ENCODE assay signal across 9 cellular contexts in the genomic region with DNA sequence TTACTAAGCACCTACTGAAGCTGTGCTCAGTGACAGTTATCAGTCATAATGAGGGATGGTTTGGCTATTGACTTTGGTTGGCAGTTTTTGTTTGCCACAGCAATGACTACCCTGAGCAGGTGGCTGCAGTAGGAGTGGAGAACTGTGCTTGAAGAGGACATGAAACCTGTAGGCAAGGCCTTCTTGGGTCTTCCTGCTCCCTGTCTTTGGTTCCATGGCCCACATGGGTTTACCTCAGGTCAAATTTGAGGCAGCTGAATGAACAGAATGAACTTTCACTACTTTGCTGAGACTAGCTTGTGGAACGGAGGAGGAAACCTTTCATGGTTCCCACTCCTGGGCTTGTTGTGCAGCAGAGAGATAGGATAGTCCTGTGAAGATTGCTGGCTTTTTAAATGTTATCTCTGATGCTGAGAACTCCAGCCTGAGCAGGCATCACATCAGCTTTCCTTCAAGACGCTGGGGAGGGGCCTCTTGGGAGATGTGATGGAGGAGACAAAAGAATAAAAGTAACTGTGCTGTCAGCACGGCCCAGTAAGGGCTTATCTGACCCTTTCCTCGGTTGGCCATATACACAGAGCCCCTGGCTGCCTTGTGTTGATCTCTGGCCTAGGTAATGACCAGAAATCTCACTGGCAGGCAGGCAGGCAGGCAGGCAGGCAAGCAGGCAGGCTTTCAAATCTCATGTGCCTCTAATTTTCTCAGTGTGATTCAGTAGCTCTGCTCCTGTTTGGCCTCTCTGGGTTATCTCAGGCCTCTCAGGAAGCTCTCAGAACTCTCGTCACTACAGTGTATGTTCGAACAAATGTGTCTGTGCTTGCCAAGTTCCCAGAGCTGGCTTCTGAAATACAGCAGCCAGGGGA. TPM values are rescaled to one million over a fixed set of nuclear protein-coding genes. Genes with fewer than 3 reads are reported as not detected.
DNase-seq lines count a peak whose midpoint lies in the region; ATAC-seq and TF ChIP-seq lines count a peak whose summit lies in the region.
"Had no signal": no experiment of that assay in that cellular context is flagged by ENCODE, and none has a peak within 500 bp of the region (broad histone marks: within the 10 kb centered on the region; RNA-seq: fewer than 3 reads in every experiment).

No MANE protein-coding gene starts in this region.

- H3K36me3 Mint-ChIP-seq in activated T-cell treated with anti-CD3 and anti-CD28 coated beads, Interleukin-2, amount 50 U/mL, for 72 hours (ENCODE audit: insufficient read depth in 2 of 2): peaks cover 1 to 2% of the 10 kb centered on the region in 2 donors

- no peak for TF ChIP-seq CTCF in liver (IDR thresholded peaks at IDR 0.05; ENCODE audit: low read depth, low read length, missing input control)

- DNase-seq in activated T-cell treated with anti-CD3 and anti-CD28 coated beads, Interleukin-2, amount 50 U/mL, for 72 hours: peak; percentile 48 to 54
- DNase-seq in DMS114 treated with DMSO at 0.1 percent for 48 hours (lab: John Stamatoyannopoulos, UW; ENCODE audit: unreplicated experiment) (no peak), NCI-H2029 (lab: John Stamatoyannopoulos, UW) (no peak), medulla oblongata (ENCODE audit: extremely low spot score) (no peak), NCI-H226 (no peak)

- H3K4me3 ChIP-seq in liver (ENCODE audit: low read depth in 1 of 3, low read length in 3 of 3): no peak overlapping the region
- H3K4me3 ChIP-seq: thoracic aorta had no signal

- whole genome bisulfite sequencing in liver: 30% methylated on average over 6 of the region's 6 CpGs

- H3K9me3 Mint-ChIP-seq in activated T-cell treated with anti-CD3 and anti-CD28 coated beads, Interleukin-2, amount 50 U/mL, for 72 hours: no peaks in the 10 kb centered on the region

- H3K4me1 Mint-ChIP-seq in activated T-cell treated with anti-CD3 and anti-CD28 coated beads, Interleukin-2, amount 50 U/mL, for 72 hours (ENCODE audit: low read depth): peaks cover 93% of the 10 kb centered on the region

- no peaks in the 10 kb centered on the region for H3K9me3 ChIP-seq in liver (ENCODE audit: control insufficient read depth in 4 of 4, low read length in 3 of 4)
- H3K9me3 ChIP-seq: thoracic aorta had no signal

- no peaks in the 10 kb centered on the region for H3K27me3 ChIP-seq in liver (ENCODE audit: control insufficient read depth in 4 of 4, insufficient read depth in 4 of 4, low read length in 3 of 4)

- H3K27ac ChIP-seq in liver (ENCODE audit: low read depth in 1 of 2, low read length in 2 of 2): peak overlapping the region; percentile 91 to 94

- H3K4me3 Mint-ChIP-seq in activated T-cell treated with anti-CD3 and anti-CD28 coated beads, Interleukin-2, amount 50 U/mL, for 72 hours: peak overlapping the region; percentile 71 to 73

- no peaks in the 10 kb centered on the region for H3K27me3 Mint-ChIP-seq in activated T-cell treated with anti-CD3 and anti-CD28 coated beads, Interleukin-2, amount 50 U/mL, for 72 hours (ENCODE audit: low read depth)

- peak in 1 of 2 donors; percentile 40 for TF ChIP-seq RAD21 in liver (IDR thresholded peaks at IDR 0.05)

- ATAC-seq in GM18861 (IDR thresholded peaks at IDR 0.05; ENCODE audit: unreplicated experiment) (peak; percentile 56), HG02938 (IDR thresholded peaks at IDR 0.05; ENCODE audit: unreplicated experiment) (peak; percentile 44)
- peak; percentile 76 to 77 for ATAC-seq in activated T-cell treated with anti-CD3 and anti-CD28 coated beads, Interleukin-2, amount 50 U/mL, for 72 hours (replicated peaks in 1 of 2)

- peak overlapping the region; percentile 50 to 63 for H3K9ac ChIP-seq in liver (ENCODE audit: low read depth in 1 of 2, low read length in 2 of 2)

- H3K27ac Mint-ChIP-seq in activated T-cell treated with anti-CD3 and anti-CD28 coated beads, Interleukin-2, amount 50 U/mL, for 72 hours: peak overlapping the region; percentile 47

- H3K4me1 ChIP-seq in liver (ENCODE audit: control insufficient read depth in 4 of 4, insufficient read depth in 4 of 4, low read length in 3 of 4): peaks cover 16 to 47% (median 20%) of the 10 kb centered on the region in 4 donors

- H3K36me3 ChIP-seq in liver (ENCODE audit: control insufficient read depth in 4 of 4, insufficient read depth in 3 of 4, low read depth in 1 of 4, low read length in 3 of 4): no peaks in the 10 kb centered on the region
- H3K36me3 ChIP-seq: thoracic aorta had no signal

TF ChIP-seq in liver, 16 proteins besides CTCF, POLR2A, EP300 and RAD21:
- TF ChIP-seq GABPA (IDR thresholded peaks at IDR 0.05 in 1 of 2, conservative IDR thresholded peaks at IDR 0.05 in 1 of 2) (no peak), JUND (IDR thresholded peaks at IDR 0.05) (no peak), HNF4G (IDR thresholded peaks at IDR 0.05) (no peak), SP1 (IDR thresholded peaks at IDR 0.05) (peak; percentile 28), RXRA (IDR thresholded peaks at IDR 0.05) (peak; percentile 75 to 82), YY1 (IDR thresholded peaks at IDR 0.05) (peak; percentile 41), FOXA1 (IDR thresholded peaks at IDR 0.05) (no peak), NR2F2 (IDR thresholded peaks at IDR 0.05) (peak; percentile 51), EGR1 (IDR thresholded peaks at IDR 0.05; ENCODE audit: low read depth in 2 of 2) (no peak), HNF4A (conservative IDR thresholded peaks at IDR 0.05) (peak in 1 of 2 donors; percentile 27), FOXA2 (IDR thresholded peaks at IDR 0.05) (no peak), TAF1 (conservative IDR thresholded peaks at IDR 0.05) (no peak)
- TF ChIP-seq, protein P1, sequence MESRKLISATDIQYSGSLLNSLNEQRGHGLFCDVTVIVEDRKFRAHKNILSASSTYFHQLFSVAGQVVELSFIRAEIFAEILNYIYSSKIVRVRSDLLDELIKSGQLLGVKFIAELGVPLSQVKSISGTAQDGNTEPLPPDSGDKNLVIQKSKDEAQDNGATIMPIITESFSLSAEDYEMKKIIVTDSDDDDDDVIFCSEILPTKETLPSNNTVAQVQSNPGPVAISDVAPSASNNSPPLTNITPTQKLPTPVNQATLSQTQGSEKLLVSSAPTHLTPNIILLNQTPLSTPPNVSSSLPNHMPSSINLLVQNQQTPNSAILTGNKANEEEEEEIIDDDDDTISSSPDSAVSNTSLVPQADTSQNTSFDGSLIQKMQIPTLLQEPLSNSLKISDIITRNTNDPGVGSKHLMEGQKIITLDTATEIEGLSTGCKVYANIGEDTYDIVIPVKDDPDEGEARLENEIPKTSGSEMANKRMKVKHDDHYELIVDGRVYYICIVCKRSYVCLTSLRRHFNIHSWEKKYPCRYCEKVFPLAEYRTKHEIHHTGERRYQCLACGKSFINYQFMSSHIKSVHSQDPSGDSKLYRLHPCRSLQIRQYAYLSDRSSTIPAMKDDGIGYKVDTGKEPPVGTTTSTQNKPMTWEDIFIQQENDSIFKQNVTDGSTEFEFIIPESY (IDR thresholded peaks at IDR 0.05): no peak
- TF ChIP-seq, protein P2, sequence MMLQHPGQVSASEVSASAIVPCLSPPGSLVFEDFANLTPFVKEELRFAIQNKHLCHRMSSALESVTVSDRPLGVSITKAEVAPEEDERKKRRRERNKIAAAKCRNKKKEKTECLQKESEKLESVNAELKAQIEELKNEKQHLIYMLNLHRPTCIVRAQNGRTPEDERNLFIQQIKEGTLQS (IDR thresholded peaks at IDR 0.05): no peak
- TF ChIP-seq, protein P3, sequence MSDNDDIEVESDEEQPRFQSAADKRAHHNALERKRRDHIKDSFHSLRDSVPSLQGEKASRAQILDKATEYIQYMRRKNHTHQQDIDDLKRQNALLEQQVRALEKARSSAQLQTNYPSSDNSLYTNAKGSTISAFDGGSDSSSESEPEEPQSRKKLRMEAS (IDR thresholded peaks at IDR 0.05): peak; percentile 27
- TF ChIP-seq, protein P4, sequence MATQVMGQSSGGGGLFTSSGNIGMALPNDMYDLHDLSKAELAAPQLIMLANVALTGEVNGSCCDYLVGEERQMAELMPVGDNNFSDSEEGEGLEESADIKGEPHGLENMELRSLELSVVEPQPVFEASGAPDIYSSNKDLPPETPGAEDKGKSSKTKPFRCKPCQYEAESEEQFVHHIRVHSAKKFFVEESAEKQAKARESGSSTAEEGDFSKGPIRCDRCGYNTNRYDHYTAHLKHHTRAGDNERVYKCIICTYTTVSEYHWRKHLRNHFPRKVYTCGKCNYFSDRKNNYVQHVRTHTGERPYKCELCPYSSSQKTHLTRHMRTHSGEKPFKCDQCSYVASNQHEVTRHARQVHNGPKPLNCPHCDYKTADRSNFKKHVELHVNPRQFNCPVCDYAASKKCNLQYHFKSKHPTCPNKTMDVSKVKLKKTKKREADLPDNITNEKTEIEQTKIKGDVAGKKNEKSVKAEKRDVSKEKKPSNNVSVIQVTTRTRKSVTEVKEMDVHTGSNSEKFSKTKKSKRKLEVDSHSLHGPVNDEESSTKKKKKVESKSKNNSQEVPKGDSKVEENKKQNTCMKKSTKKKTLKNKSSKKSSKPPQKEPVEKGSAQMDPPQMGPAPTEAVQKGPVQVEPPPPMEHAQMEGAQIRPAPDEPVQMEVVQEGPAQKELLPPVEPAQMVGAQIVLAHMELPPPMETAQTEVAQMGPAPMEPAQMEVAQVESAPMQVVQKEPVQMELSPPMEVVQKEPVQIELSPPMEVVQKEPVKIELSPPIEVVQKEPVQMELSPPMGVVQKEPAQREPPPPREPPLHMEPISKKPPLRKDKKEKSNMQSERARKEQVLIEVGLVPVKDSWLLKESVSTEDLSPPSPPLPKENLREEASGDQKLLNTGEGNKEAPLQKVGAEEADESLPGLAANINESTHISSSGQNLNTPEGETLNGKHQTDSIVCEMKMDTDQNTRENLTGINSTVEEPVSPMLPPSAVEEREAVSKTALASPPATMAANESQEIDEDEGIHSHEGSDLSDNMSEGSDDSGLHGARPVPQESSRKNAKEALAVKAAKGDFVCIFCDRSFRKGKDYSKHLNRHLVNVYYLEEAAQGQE (IDR thresholded peaks at IDR 0.05): peak; percentile 17
TF ChIP-seq in liver: peak in this region for 7.

RNA-seq across cellular contexts. Expression of a gene that starts 12.0 kb away (rescaled TPM):
- 100 to 1,000 TPM; 129 to 157 TPM for total RNA-seq in activated T-cell treated with anti-CD3 and anti-CD28 coated beads, Interleukin-2, amount 50 U/mL, for 72 hours
- total RNA-seq in liver: 10 to 100 TPM; 21.6 to 42.9 TPM
- 10 to 100 TPM; 19.7 to 28.5 TPM for polyA plus RNA-seq in liver

RNA-seq across cellular contexts. Expression of a gene that starts 26.7 kb away (rescaled TPM):
- total RNA-seq in activated T-cell treated with anti-CD3 and anti-CD28 coated beads, Interleukin-2, amount 50 U/mL, for 72 hours: 100 to 1,000 TPM; 196 to 215 TPM
- total RNA-seq in liver: 10 to 100 TPM in 1 of 2 donors, 1 to 10 TPM in 1; 7.4 to 13.8 TPM
- 10 to 100 TPM; 21.9 to 32.9 TPM for polyA plus RNA-seq in liver

RNA-seq across cellular contexts. Expression of a gene that starts 59.1 kb away (rescaled TPM):
- total RNA-seq in activated T-cell treated with anti-CD3 and anti-CD28 coated beads, Interleukin-2, amount 50 U/mL, for 72 hours: 10 to 100 TPM; 37.6 to 45.9 TPM
- total RNA-seq in liver: 10 to 100 TPM; 11.6 to 12.3 TPM
- 10 to 100 TPM in 1 of 2 donors, 1 to 10 TPM in 1; 10.0 to 14.8 TPM for polyA plus RNA-seq in liver

Comparison
In these comparisons a context has a peak if more than half of its experiments do, and no peak if none do; other contexts are left out.
1. DNase-seq: peak in activated T-cell treated with anti-CD3 and anti-CD28 coated beads, Interleukin-2, amount 50 U/mL, for 72 hours (2 of 2); none in DMS114 treated with DMSO at 0.1 percent for 48 hours (single experiment), NCI-H2029 (single experiment), medulla oblongata (single experiment) and NCI-H226 (single experiment).
2. RNA of a gene that starts 26.7 kb away (total RNA-seq): 196 to 215 TPM in activated T-cell treated with anti-CD3 and anti-CD28 coated beads, Interleukin-2, amount 50 U/mL, for 72 hours; 7.4 to 13.8 TPM in liver; every median in the first group is over 10 times any median in the second.
3. Peak in every context shown above with its lines, with median percentiles within 50 percentile points of each other: ATAC-seq.